Comparison of ENCODE assay signal across 1 cellular context in the genomic region with DNA sequence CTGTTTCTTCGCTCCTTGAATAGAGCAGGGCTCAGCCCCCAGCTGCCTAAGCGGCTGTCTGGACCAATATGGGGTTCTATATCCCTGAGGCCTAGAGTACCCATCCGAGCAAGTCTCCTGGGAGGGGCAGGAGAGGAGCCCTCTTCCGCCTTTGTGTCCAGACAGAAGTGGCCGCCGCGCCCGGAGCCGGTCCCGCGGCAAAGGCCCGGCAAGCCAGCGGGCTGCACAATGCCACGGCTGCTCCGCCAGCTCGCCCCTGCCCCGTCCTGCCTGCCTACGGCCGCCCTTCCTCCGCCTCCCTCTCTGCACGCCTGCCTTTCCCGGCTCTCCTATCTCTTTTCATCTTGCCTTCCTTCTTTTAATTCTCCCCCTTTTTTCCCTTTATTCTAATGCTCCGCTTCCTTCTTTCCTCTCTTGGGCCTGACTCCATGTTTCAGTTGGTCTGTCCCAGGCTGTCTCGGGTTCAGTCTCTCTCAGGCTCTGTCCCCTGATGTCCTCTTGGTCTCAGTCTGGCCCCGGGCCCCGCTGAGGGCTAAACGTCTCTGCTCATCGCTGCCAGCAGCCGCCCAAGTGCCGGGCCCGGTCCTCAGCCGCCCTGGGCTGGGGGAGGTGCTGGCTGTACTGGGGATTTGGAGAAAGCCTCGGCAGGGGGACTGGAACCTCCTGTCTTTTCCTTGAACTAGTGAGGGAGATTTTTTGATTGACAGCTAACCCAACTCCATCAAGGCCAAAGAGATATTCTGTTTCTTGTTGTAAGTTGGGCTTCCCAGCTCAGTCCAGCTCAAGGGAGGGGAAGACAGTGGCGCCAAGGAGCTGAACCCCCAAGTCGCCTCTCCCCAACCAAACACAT.
TF ChIP-seq lines count a peak whose summit lies in the region.

No MANE protein-coding gene starts in this region.

TF ChIP-seq in HEK293, 187 proteins besides CTCF, POLR2A, EP300 and RAD21 (continued from another document and continues in another):
- TF ChIP-seq, protein P1, sequence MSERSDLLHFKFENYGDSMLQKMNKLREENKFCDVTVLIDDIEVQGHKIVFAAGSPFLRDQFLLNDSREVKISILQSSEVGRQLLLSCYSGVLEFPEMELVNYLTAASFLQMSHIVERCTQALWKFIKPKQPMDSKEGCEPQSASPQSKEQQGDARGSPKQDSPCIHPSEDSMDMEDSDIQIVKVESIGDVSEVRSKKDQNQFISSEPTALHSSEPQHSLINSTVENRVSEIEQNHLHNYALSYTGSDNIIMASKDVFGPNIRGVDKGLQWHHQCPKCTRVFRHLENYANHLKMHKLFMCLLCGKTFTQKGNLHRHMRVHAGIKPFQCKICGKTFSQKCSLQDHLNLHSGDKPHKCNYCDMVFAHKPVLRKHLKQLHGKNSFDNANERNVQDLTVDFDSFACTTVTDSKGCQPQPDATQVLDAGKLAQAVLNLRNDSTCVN (tag by site-specific recombination; optimal IDR thresholded peaks at IDR 0.05), result peak; percentile 56
- TF ChIP-seq ZXDB (tag by site-specific recombination; IDR thresholded peaks at IDR 0.05) (peak; percentile 77), ZIC2 (tag by site-specific recombination; IDR thresholded peaks at IDR 0.05) (peak; percentile 31), ZNF10 (tag by site-specific recombination; IDR thresholded peaks at IDR 0.05) (peak; percentile 14; the same call in 1 of the 2 replicates), GLIS1 (tag by site-specific recombination; IDR thresholded peaks at IDR 0.05) (no peak), ZNF16 (tag by site-specific recombination; IDR thresholded peaks at IDR 0.05; ENCODE audit: low read depth) (no peak), ZNF660 (tag by site-specific recombination; IDR thresholded peaks at IDR 0.05) (peak; percentile 5; the same call in 1 of the 2 replicates), ZNF629 (tag by site-specific recombination; IDR thresholded peaks at IDR 0.05) (no peak), ZNF76 (tag by site-specific recombination; IDR thresholded peaks at IDR 0.05; ENCODE audit: borderline replicate concordance, low read depth) (0 out of 2 replicates have a peak, but pooled peaks have one; percentile 9), ZNF600 (tag by site-specific recombination; IDR thresholded peaks at IDR 0.05) (peak; percentile 98), GLI2 (tag by site-specific recombination; IDR thresholded peaks at IDR 0.05; ENCODE audit: borderline replicate concordance, low read depth) (no peak), ZNF777 (tag by site-specific recombination; IDR thresholded peaks at IDR 0.05; ENCODE audit: borderline replicate concordance) (no peak), ZSCAN23 (tag by site-specific recombination; IDR thresholded peaks at IDR 0.05) (0 out of 2 replicates have a peak, but pooled peaks have one; percentile 9), KLF16 (tag by site-specific recombination; IDR thresholded peaks at IDR 0.05) (0 out of 2 replicates have a peak, but pooled peaks have one; percentile 35), ZNF48 (tag by site-specific recombination; IDR thresholded peaks at IDR 0.05) (no peak), ZNF571 (tag by site-specific recombination; IDR thresholded peaks at IDR 0.05) (no peak), ZSCAN30 (tag by site-specific recombination; IDR thresholded peaks at IDR 0.05) (peak; percentile 72), KLF8 (tag by site-specific recombination; IDR thresholded peaks at IDR 0.05) (peak; percentile 88), PRDM1 (tag by site-specific recombination; IDR thresholded peaks at IDR 0.05) (0 out of 2 replicates have a peak, but pooled peaks have one; percentile 6), SCRT1 (tag by site-specific recombination; IDR thresholded peaks at IDR 0.05; ENCODE audit: borderline replicate concordance) (no peak), ZNF501 (tag by site-specific recombination; IDR thresholded peaks at IDR 0.05) (peak; percentile 46; the same call in 1 of the 2 replicates), SP7 (tag by site-specific recombination; IDR thresholded peaks at IDR 0.05) (0 out of 2 replicates have a peak, but pooled peaks have one; percentile 11), ZNF843 (tag by site-specific recombination; IDR thresholded peaks at IDR 0.05) (0 out of 2 replicates have a peak, but pooled peaks have one; percentile 21), FEZF1 (tag by site-specific recombination; IDR thresholded peaks at IDR 0.05) (peak; percentile 51), MZF1 (tag by site-specific recombination; IDR thresholded peaks at IDR 0.05; ENCODE audit: borderline replicate concordance) (peak; percentile 88; the same call in 1 of the 2 replicates), ZNF596 (tag by site-specific recombination; IDR thresholded peaks at IDR 0.05) (0 out of 2 replicates have a peak, but pooled peaks have one; percentile 7), ZNF585B (tag by site-specific recombination; IDR thresholded peaks at IDR 0.05) (no peak), KLF10 (tag by site-specific recombination; IDR thresholded peaks at IDR 0.05) (0 out of 2 replicates have a peak, but pooled peaks have one; percentile 17), ZNF658 (tag by site-specific recombination; IDR thresholded peaks at IDR 0.05) (no peak), ZFP69B (tag by site-specific recombination; IDR thresholded peaks at IDR 0.05) (peak; percentile 46), SP2 (tag by site-specific recombination; IDR thresholded peaks at IDR 0.05) (peak; percentile 38), ZBTB17 (tag by site-specific recombination; IDR thresholded peaks at IDR 0.05) (peak; percentile 95), ZNF341 (tag by site-specific recombination; IDR thresholded peaks at IDR 0.05; ENCODE audit: low read depth) (peak; percentile 98), ZNF785 (tag by site-specific recombination; IDR thresholded peaks at IDR 0.05) (no peak), ZNF202 (tag by site-specific recombination; IDR thresholded peaks at IDR 0.05; ENCODE audit: borderline replicate concordance) (no peak), ZNF423 (tag by site-specific recombination; IDR thresholded peaks at IDR 0.05) (no peak), KLF1 (tag by site-specific recombination; IDR thresholded peaks at IDR 0.05) (0 out of 2 replicates have a peak, but pooled peaks have one; percentile 18)
- TF ChIP-seq, protein P2, sequence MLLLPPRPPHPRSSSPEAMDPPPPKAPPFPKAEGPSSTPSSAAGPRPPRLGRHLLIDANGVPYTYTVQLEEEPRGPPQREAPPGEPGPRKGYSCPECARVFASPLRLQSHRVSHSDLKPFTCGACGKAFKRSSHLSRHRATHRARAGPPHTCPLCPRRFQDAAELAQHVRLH (tag by site-specific recombination; IDR thresholded peaks at IDR 0.05), result 0 out of 2 replicates have a peak, but pooled peaks have one; percentile 6
- TF ChIP-seq, protein P3, sequence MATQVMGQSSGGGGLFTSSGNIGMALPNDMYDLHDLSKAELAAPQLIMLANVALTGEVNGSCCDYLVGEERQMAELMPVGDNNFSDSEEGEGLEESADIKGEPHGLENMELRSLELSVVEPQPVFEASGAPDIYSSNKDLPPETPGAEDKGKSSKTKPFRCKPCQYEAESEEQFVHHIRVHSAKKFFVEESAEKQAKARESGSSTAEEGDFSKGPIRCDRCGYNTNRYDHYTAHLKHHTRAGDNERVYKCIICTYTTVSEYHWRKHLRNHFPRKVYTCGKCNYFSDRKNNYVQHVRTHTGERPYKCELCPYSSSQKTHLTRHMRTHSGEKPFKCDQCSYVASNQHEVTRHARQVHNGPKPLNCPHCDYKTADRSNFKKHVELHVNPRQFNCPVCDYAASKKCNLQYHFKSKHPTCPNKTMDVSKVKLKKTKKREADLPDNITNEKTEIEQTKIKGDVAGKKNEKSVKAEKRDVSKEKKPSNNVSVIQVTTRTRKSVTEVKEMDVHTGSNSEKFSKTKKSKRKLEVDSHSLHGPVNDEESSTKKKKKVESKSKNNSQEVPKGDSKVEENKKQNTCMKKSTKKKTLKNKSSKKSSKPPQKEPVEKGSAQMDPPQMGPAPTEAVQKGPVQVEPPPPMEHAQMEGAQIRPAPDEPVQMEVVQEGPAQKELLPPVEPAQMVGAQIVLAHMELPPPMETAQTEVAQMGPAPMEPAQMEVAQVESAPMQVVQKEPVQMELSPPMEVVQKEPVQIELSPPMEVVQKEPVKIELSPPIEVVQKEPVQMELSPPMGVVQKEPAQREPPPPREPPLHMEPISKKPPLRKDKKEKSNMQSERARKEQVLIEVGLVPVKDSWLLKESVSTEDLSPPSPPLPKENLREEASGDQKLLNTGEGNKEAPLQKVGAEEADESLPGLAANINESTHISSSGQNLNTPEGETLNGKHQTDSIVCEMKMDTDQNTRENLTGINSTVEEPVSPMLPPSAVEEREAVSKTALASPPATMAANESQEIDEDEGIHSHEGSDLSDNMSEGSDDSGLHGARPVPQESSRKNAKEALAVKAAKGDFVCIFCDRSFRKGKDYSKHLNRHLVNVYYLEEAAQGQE (tag by site-specific recombination; IDR thresholded peaks at IDR 0.05), result peak; percentile 32; the same call in 1 of the 2 replicates
- TF ChIP-seq, protein P4, sequence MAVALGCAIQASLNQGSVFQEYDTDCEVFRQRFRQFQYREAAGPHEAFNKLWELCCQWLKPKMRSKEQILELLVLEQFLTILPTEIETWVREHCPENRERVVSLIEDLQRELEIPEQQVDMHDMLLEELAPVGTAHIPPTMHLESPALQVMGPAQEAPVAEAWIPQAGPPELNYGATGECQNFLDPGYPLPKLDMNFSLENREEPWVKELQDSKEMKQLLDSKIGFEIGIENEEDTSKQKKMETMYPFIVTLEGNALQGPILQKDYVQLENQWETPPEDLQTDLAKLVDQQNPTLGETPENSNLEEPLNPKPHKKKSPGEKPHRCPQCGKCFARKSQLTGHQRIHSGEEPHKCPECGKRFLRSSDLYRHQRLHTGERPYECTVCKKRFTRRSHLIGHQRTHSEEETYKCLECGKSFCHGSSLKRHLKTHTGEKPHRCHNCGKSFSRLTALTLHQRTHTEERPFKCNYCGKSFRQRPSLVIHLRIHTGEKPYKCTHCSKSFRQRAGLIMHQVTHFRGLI (tag by site-specific recombination; IDR thresholded peaks at IDR 0.05), result peak; percentile 81; the same call in 1 of the 2 replicates
- TF ChIP-seq, protein P5, sequence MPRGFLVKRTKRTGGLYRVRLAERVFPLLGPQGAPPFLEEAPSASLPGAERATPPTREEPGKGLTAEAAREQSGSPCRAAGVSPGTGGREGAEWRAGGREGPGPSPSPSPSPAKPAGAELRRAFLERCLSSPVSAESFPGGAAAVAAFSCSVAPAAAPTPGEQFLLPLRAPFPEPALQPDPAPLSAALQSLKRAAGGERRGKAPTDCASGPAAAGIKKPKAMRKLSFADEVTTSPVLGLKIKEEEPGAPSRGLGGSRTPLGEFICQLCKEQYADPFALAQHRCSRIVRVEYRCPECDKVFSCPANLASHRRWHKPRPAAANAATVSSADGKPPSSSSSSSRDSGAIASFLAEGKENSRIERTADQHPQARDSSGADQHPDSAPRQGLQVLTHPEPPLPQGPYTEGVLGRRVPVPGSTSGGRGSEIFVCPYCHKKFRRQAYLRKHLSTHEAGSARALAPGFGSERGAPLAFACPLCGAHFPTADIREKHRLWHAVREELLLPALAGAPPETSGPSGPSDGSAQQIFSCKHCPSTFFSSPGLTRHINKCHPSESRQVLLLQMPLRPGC (tag by site-specific recombination; IDR thresholded peaks at IDR 0.05), result no peak
- TF ChIP-seq, protein P6, sequence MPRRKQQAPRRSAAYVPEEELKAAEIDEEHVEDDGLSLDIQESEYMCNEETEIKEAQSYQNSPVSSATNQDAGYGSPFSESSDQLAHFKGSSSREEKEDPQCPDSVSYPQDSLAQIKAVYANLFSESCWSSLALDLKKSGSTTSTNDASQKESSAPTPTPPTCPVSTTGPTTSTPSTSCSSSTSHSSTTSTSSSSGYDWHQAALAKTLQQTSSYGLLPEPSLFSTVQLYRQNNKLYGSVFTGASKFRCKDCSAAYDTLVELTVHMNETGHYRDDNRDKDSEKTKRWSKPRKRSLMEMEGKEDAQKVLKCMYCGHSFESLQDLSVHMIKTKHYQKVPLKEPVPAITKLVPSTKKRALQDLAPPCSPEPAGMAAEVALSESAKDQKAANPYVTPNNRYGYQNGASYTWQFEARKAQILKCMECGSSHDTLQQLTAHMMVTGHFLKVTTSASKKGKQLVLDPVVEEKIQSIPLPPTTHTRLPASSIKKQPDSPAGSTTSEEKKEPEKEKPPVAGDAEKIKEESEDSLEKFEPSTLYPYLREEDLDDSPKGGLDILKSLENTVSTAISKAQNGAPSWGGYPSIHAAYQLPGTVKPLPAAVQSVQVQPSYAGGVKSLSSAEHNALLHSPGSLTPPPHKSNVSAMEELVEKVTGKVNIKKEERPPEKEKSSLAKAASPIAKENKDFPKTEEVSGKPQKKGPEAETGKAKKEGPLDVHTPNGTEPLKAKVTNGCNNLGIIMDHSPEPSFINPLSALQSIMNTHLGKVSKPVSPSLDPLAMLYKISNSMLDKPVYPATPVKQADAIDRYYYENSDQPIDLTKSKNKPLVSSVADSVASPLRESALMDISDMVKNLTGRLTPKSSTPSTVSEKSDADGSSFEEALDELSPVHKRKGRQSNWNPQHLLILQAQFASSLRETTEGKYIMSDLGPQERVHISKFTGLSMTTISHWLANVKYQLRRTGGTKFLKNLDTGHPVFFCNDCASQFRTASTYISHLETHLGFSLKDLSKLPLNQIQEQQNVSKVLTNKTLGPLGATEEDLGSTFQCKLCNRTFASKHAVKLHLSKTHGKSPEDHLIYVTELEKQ (tag by site-specific recombination; IDR thresholded peaks at IDR 0.05; ENCODE audit: borderline replicate concordance), result peak; percentile 57
- TF ChIP-seq, protein P7, sequence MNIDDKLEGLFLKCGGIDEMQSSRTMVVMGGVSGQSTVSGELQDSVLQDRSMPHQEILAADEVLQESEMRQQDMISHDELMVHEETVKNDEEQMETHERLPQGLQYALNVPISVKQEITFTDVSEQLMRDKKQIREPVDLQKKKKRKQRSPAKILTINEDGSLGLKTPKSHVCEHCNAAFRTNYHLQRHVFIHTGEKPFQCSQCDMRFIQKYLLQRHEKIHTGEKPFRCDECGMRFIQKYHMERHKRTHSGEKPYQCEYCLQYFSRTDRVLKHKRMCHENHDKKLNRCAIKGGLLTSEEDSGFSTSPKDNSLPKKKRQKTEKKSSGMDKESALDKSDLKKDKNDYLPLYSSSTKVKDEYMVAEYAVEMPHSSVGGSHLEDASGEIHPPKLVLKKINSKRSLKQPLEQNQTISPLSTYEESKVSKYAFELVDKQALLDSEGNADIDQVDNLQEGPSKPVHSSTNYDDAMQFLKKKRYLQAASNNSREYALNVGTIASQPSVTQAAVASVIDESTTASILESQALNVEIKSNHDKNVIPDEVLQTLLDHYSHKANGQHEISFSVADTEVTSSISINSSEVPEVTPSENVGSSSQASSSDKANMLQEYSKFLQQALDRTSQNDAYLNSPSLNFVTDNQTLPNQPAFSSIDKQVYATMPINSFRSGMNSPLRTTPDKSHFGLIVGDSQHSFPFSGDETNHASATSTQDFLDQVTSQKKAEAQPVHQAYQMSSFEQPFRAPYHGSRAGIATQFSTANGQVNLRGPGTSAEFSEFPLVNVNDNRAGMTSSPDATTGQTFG (tag by site-specific recombination; IDR thresholded peaks at IDR 0.05; ENCODE audit: borderline replicate concordance), result no peak
- TF ChIP-seq, protein P8, sequence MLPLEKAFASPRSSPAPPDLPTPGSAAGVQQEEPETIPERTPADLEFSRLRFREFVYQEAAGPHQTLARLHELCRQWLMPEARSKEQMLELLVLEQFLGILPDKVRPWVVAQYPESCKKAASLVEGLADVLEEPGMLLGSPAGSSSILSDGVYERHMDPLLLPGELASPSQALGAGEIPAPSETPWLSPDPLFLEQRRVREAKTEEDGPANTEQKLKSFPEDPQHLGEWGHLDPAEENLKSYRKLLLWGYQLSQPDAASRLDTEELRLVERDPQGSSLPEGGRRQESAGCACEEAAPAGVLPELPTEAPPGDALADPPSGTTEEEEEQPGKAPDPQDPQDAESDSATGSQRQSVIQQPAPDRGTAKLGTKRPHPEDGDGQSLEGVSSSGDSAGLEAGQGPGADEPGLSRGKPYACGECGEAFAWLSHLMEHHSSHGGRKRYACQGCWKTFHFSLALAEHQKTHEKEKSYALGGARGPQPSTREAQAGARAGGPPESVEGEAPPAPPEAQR (tag by site-specific recombination; IDR thresholded peaks at IDR 0.05), result 0 out of 2 replicates have a peak, but pooled peaks have one; percentile 17
